20 cellular contexts compared by ENCODE assay signal in the genomic region with DNA sequence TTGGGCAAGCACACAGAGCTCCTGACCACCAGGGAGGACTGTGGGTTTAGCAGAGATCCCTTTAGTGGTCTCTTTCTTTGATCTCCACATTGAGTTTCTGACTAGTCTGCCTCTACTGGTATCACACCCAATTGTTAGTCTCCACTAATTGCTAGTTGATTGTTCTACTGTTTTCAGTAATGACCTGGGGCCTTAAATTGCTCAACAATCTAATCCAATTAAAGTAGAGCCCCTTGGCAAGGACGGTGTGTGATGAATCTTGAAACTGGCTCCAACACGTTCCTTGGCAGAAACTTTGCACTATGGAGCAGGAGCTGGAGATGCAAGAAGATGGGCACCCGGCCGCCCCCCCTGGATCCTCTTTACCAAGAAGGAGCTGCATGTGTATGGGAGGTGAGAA. TPM values are rescaled to one million over a fixed set of nuclear protein-coding genes. Genes with fewer than 3 reads are reported as not detected.
DNase-seq lines count a peak whose midpoint lies in the region; ATAC-seq, FAIRE-seq and TF ChIP-seq lines count a peak whose summit lies in the region.
"Had no signal": no experiment of that assay in that cellular context is flagged by ENCODE, and none has a peak within 500 bp of the region (broad histone marks: within the 10 kb centered on the region; RNA-seq: fewer than 3 reads in every experiment).

No MANE protein-coding gene starts in this region.

- H3K9me1 ChIP-seq in keratinocyte (ENCODE audit: control insufficient read depth, extremely low read depth, insufficient read depth, low read length), result no peaks in the 10 kb centered on the region

- H4K20me1 ChIP-seq in keratinocyte (ENCODE audit: control insufficient read depth, extremely low read depth, insufficient read depth, low read length), result no peaks in the 10 kb centered on the region

- BruUV-seq in MCF 10A (replicated peaks; lab: Mats Ljungman, UMichigan), result no TSS peak

- FAIRE-seq in keratinocyte (lab: Jason Lieb, UNC), result peak; percentile 87
- FAIRE-seq: G401.6, GM12892, H1 had no signal

- no peak for ATAC-seq in lower lobe of right lung
- no peak for ATAC-seq in HG02970 (IDR thresholded peaks at IDR 0.05; ENCODE audit: low FRiP score, unreplicated experiment)
- ATAC-seq: HCT116 had no signal

- no peak overlapping the region for H3K4me3 Mint-ChIP-seq in MCF 10A (ENCODE audit: unreplicated experiment)
- H3K4me3 Mint-ChIP-seq in endodermal cell, result no peak overlapping the region
- H3K4me3 Mint-ChIP-seq in progenitor cell of endocrine pancreas (ENCODE audit: low read depth), result no peak overlapping the region
- H3K4me3 Mint-ChIP-seq: CD4-positive, alpha-beta memory T cell; H9 had no signal

- H3K9ac ChIP-seq in endodermal cell (ENCODE audit: extremely low read depth, low read length, poor library complexity, severe bottlenecking) (no peak overlapping the region), keratinocyte (ENCODE audit: control insufficient read depth, extremely low read depth, insufficient read depth, low read length) (no peak overlapping the region)
- H3K9ac ChIP-seq: GM23248 had no signal

- H3K4me1 ChIP-seq in endodermal cell (ENCODE audit: control insufficient read depth, insufficient read depth, low read length) (no peaks in the 10 kb centered on the region), keratinocyte (ENCODE audit: control insufficient read depth, extremely low read depth, insufficient read depth, low read length) (peaks cover 12% of the 10 kb centered on the region), lower lobe of right lung (no peaks in the 10 kb centered on the region)

- H3K36me3 ChIP-seq in endodermal cell (ENCODE audit: control insufficient read depth, insufficient read depth, low read length) (no peaks in the 10 kb centered on the region), keratinocyte (ENCODE audit: control insufficient read depth in 2 of 2, extremely low read depth in 1 of 2, insufficient read depth in 2 of 2, low read length in 2 of 2) (no peaks in the 10 kb centered on the region), lower lobe of right lung (no peaks in the 10 kb centered on the region)

- dilution Hi-C loops in keratinocyte (cut with MboI; ENCODE audit: extremely low pct_ligation_motif_present, low sequenced_read_pairs), result no loop called here

- H2AFZ ChIP-seq in keratinocyte (ENCODE audit: control insufficient read depth, low read length), result no peak overlapping the region
- H2AFZ ChIP-seq: GM23248 had no signal

- no peak overlapping the region for H3K27ac Mint-ChIP-seq in MCF 10A (ENCODE audit: low read depth, unreplicated experiment)
- H3K27ac Mint-ChIP-seq in endodermal cell, result no peak overlapping the region
- no peak overlapping the region for H3K27ac Mint-ChIP-seq in progenitor cell of endocrine pancreas
- H3K27ac Mint-ChIP-seq: CD4-positive, alpha-beta memory T cell; H9 had no signal

- H3K79me2 ChIP-seq in keratinocyte (ENCODE audit: control insufficient read depth, insufficient read depth, low read length), result no peaks in the 10 kb centered on the region

- H3K27me3 Mint-ChIP-seq in MCF 10A (ENCODE audit: insufficient read depth, unreplicated experiment) (no peaks in the 10 kb centered on the region), endodermal cell (ENCODE audit: insufficient read depth) (peaks cover 2% of the 10 kb centered on the region), progenitor cell of endocrine pancreas (no peaks in the 10 kb centered on the region)

- POLR2A ChIA-PET in MCF 10A (lab: Yijun Ruan, JAX), result interaction anchor here (0.6 to 2.9 kb wide), 5 partner anchors 13 to 1475 kb away, joined by 3 to 12 read pairs (median 4); partner anchors contain the start of gene FAM50B

- H3K4me3 ChIP-seq in endodermal cell (ENCODE audit: low read length) (no peak overlapping the region), keratinocyte (ENCODE audit: control insufficient read depth in 2 of 3, extremely low read depth in 1 of 3, insufficient read depth in 2 of 3, low read depth in 1 of 3, low read length in 3 of 3) (no peak overlapping the region), lower lobe of right lung (no peak overlapping the region)
- H3K4me3 ChIP-seq: GM23248 had no signal

- H3K36me3 Mint-ChIP-seq in MCF 10A (ENCODE audit: insufficient read depth, unreplicated experiment), result no peaks in the 10 kb centered on the region
- no peaks in the 10 kb centered on the region for H3K36me3 Mint-ChIP-seq in endodermal cell (ENCODE audit: low read depth)
- H3K36me3 Mint-ChIP-seq in progenitor cell of endocrine pancreas (ENCODE audit: insufficient read depth), result no peaks in the 10 kb centered on the region

- H3K9me3 ChIP-seq in endodermal cell (ENCODE audit: control insufficient read depth, low read length), result no peaks in the 10 kb centered on the region
- no peaks in the 10 kb centered on the region for H3K9me3 ChIP-seq in keratinocyte (ENCODE audit: control insufficient read depth, low read depth, low read length)
- H3K9me3 ChIP-seq in lower lobe of right lung, result peaks cover 3% of the 10 kb centered on the region

- H3K4me1 Mint-ChIP-seq in MCF 10A (ENCODE audit: insufficient read depth, unreplicated experiment) (no peaks in the 10 kb centered on the region), endodermal cell (peaks cover 9% of the 10 kb centered on the region), progenitor cell of endocrine pancreas (ENCODE audit: low read depth) (peaks cover 5% of the 10 kb centered on the region)

- DNase-seq in ELF-1 (ENCODE audit: low read depth, low spot score) (peak; percentile 18), MCF 10A (ENCODE audit: unreplicated experiment) (peak; percentile 49), endodermal cell (no peak), keratinocyte (ENCODE audit: low read depth, low spot score) (no peak), lower lobe of right lung (no peak), progenitor cell of endocrine pancreas (ENCODE audit: low spot score, unreplicated experiment) (no peak), H4 (ENCODE audit: low spot score) (no peak)
- DNase-seq: C1 segment of cervical spinal cord; Calu3; CD4-positive, alpha-beta memory T cell; COR-L47; DMS53; DMS79 treated with DMSO at 0.1 percent for 48 hours; GM23248; H9 had no signal

- peak overlapping the region; percentile 25 for H3K4me2 ChIP-seq in keratinocyte (ENCODE audit: control insufficient read depth, extremely low read depth, insufficient read depth, low read depth, low read length)

- WGBS in endodermal cell (ENCODE audit: insufficient coverage in 1 of 2, insufficient read length in 1 of 2), 2 experiments, result 90 to 96% methylated on average over 4 of the region's 4 CpGs

- H3K9me3 Mint-ChIP-seq in MCF 10A (ENCODE audit: unreplicated experiment), result no peaks in the 10 kb centered on the region
- H3K9me3 Mint-ChIP-seq in endodermal cell, result peaks cover 4% of the 10 kb centered on the region
- peaks cover 15% of the 10 kb centered on the region for H3K9me3 Mint-ChIP-seq in progenitor cell of endocrine pancreas (ENCODE audit: low read depth)
- H3K9me3 Mint-ChIP-seq: H9 had no signal

- no peak for TF ChIP-seq CTCF in MCF 10A (IDR thresholded peaks at IDR 0.05; ENCODE audit: unreplicated experiment)
- peak; percentile 24 for TF ChIP-seq CTCF in endodermal cell (conservative IDR thresholded peaks at IDR 0.05)
- peak in 1 of 3 experiments; percentile 7 for TF ChIP-seq CTCF in keratinocyte (optimal IDR thresholded peaks at IDR 0.05 in 1 of 3, IDR thresholded peaks at IDR 0.05 in 1 of 3, conservative IDR thresholded peaks at IDR 0.05 in 1 of 3; ENCODE audit: extremely low read depth in 1 of 3, insufficient read depth in 2 of 3, low read length in 3 of 3)
- no peak for TF ChIP-seq CTCF in lower lobe of right lung (IDR thresholded peaks at IDR 0.05)
- TF ChIP-seq CTCF in progenitor cell of endocrine pancreas (IDR thresholded peaks at IDR 0.05; ENCODE audit: unreplicated experiment), result no peak

- CTCF ChIA-PET in MCF 10A (lab: Yijun Ruan, JAX), result interaction anchor here (1.0 to 4.0 kb wide), 5 partner anchors 10 to 118 kb away, joined by 3 to 27 read pairs (median 5); partner anchors contain the start of gene FAM50B

- intact Hi-C loops in MCF 10A (cut with micrococcal nuclease) (no loop called here), lower lobe of right lung (cut with DNase I) (no loop called here)

- H3K27me3 ChIP-seq in endodermal cell (ENCODE audit: control insufficient read depth, insufficient read depth, low read length, poor library complexity, severe bottlenecking), result no peaks in the 10 kb centered on the region
- H3K27me3 ChIP-seq in keratinocyte (ENCODE audit: control insufficient read depth, extremely low read depth, insufficient read depth, low read length), result no peaks in the 10 kb centered on the region
- H3K27me3 ChIP-seq in lower lobe of right lung (ENCODE audit: low read depth), result no peaks in the 10 kb centered on the region

- H3K27ac ChIP-seq in endodermal cell (ENCODE audit: low read depth, low read length), result no peak overlapping the region
- no peak overlapping the region for H3K27ac ChIP-seq in keratinocyte (ENCODE audit: control insufficient read depth, insufficient read depth, low read length)
- H3K27ac ChIP-seq in lower lobe of right lung, result no peak overlapping the region
- H3K27ac ChIP-seq: GM23248 had no signal

RNA-seq across cellular contexts. Expression of gene FAM50B, which starts 12.3 kb away (rescaled TPM):
- total RNA-seq in MCF 10A (2022) (4.0 and 4.3 TPM in 2 replicates), endodermal cell (1 to 10 TPM; 2.8 to 3.7 TPM), lower lobe of right lung (10.6 TPM), progenitor cell of endocrine pancreas (2.8 and 3.2 TPM in 2 replicates)
- polyA plus RNA-seq in endodermal cell (2013, experiment 1 of 2), result 0.57 TPM
- polyA plus RNA-seq in endodermal cell (2013, experiment 2 of 2), result 0.50 TPM
- 3.8 to 4.0 TPM (median 3.9 TPM) in 3 replicates for polyA plus RNA-seq in keratinocyte
- polyA plus RNA-seq in keratinocyte (2011; ENCODE audit: low read depth), result 0.80 TPM
- 2.9 and 4.1 TPM in 2 replicates for polyA plus RNA-seq in keratinocyte (2011; cell fraction: cytosol; rRNA removed)
- polyA plus RNA-seq in keratinocyte (2011; cell fraction: nucleus; rRNA removed), result 3.7 and 3.8 TPM in 2 replicates
- polyA plus RNA-seq in keratinocyte (2012; ENCODE audit: low replicate concordance), result 2.8 and 5.9 TPM in 2 replicates
- 0.69 to 1.6 TPM (median 1.1 TPM) in 3 replicates for polyA minus RNA-seq in keratinocyte
- 4.8 TPM for polyA minus RNA-seq in keratinocyte (2011; cell fraction: cytosol; rRNA and poly(A)+ RNA removed)
- polyA minus RNA-seq in keratinocyte (2011; cell fraction: nucleus; rRNA and poly(A)+ RNA removed), result 1.7 and 1.8 TPM in 2 replicates
- 3.2 and 8.4 TPM in 2 replicates for total RNA-seq in H4 (2014; rRNA removed; shearing (Covaris generic))

Comparison
In these comparisons a context has a peak if more than half of its experiments do, and no peak if none do; other contexts are left out.
1. DNase-seq: peak in ELF-1 (single experiment) and MCF 10A (single experiment); none in endodermal cell (single experiment), keratinocyte (single experiment), lower lobe of right lung (single experiment), progenitor cell of endocrine pancreas (single experiment) and H4 (single experiment).